Comparison of ENCODE assay signal across 11 cellular contexts in genomic region chr10:93063217-93063976, GRCh38.
A peak's percentile ranks its signal among the peaks of the same experiment; 100 is the strongest.
DNase-seq lines count a peak whose midpoint lies in the region; ATAC-seq and TF ChIP-seq lines count a peak whose summit lies in the region.
"Had no signal": no experiment of that assay in that cellular context is flagged by ENCODE, and none has a peak within 500 bp of the region (broad histone marks: within the 10 kb centered on the region; RNA-seq: fewer than 3 reads in every experiment).

No MANE protein-coding gene starts in this region.

- peaks cover 14% of the 10 kb centered on the region for H3K36me3 Mint-ChIP-seq in activated naive CD8-positive, alpha-beta T cell treated with anti-CD3 and anti-CD28 coated beads, Interleukin-2, amount 50 U/mL, for 24 hours (ENCODE audit: low read depth)
- peaks cover 13% of the 10 kb centered on the region for H3K36me3 Mint-ChIP-seq in memory B cell

- TF ChIP-seq CTCF in GM10266 (IDR thresholded peaks at IDR 0.05; ENCODE audit: control insufficient read depth, insufficient read depth, low read depth, missing control alignments): no peak

- no peak for ATAC-seq in activated naive CD8-positive, alpha-beta T cell treated with anti-CD3 and anti-CD28 coated beads, Interleukin-2, amount 50 U/mL, for 24 hours
- ATAC-seq in memory B cell (ENCODE audit: low read depth) (no peak), HG03469 (IDR thresholded peaks at IDR 0.05; ENCODE audit: unreplicated experiment) (no peak)

- H3K4me1 Mint-ChIP-seq in activated naive CD8-positive, alpha-beta T cell treated with anti-CD3 and anti-CD28 coated beads, Interleukin-2, amount 50 U/mL, for 24 hours: peaks cover 19% of the 10 kb centered on the region
- H3K4me1 Mint-ChIP-seq in memory B cell: peaks cover 16% of the 10 kb centered on the region

- peaks cover 63% of the 10 kb centered on the region for H3K27me3 Mint-ChIP-seq in activated naive CD8-positive, alpha-beta T cell treated with anti-CD3 and anti-CD28 coated beads, Interleukin-2, amount 50 U/mL, for 24 hours
- H3K27me3 Mint-ChIP-seq in memory B cell: peaks cover 19% of the 10 kb centered on the region

- no peak overlapping the region for H3K27ac Mint-ChIP-seq in activated naive CD8-positive, alpha-beta T cell treated with anti-CD3 and anti-CD28 coated beads, Interleukin-2, amount 50 U/mL, for 24 hours
- H3K27ac Mint-ChIP-seq in memory B cell: no peak overlapping the region
- H3K27ac Mint-ChIP-seq: activated CD4-positive, alpha-beta T cell treated with anti-CD3 and anti-CD28 coated beads for 36 hours had no signal

- H3K9me3 Mint-ChIP-seq in activated naive CD8-positive, alpha-beta T cell treated with anti-CD3 and anti-CD28 coated beads, Interleukin-2, amount 50 U/mL, for 24 hours: no peaks in the 10 kb centered on the region
- H3K9me3 Mint-ChIP-seq in memory B cell: no peaks in the 10 kb centered on the region

- DNase-seq in AG08396 (ENCODE audit: low spot score) (peak; percentile 32), GM10266 (ENCODE audit: extremely low spot score) (peak; percentile 37), memory B cell (ENCODE audit: low spot score in 2 of 2) (no peak), DMS153 (lab: John Stamatoyannopoulos, UW) (no peak), retina (no peak), ecto neural progenitor cell (ENCODE audit: low spot score) (no peak)
- peak; percentile 3 for DNase-seq in activated naive CD8-positive, alpha-beta T cell treated with anti-CD3 and anti-CD28 coated beads, Interleukin-2, amount 50 U/mL, for 24 hours
- DNase-seq: NCI-H1092 treated with DMSO at 0.1 percent for 48 hours, NCI-H524 treated with DMSO at 0.1 percent for 48 hours had no signal

- H3K4me3 Mint-ChIP-seq in activated naive CD8-positive, alpha-beta T cell treated with anti-CD3 and anti-CD28 coated beads, Interleukin-2, amount 50 U/mL, for 24 hours: no peak overlapping the region
- peak overlapping the region; percentile 11 for H3K4me3 Mint-ChIP-seq in memory B cell

Comparison
In these comparisons a context has a peak if more than half of its experiments do, and no peak if none do; other contexts are left out.
1. DNase-seq: peak in AG08396 (single experiment), GM10266 (single experiment) and activated naive CD8-positive, alpha-beta T cell treated with anti-CD3 and anti-CD28 coated beads, Interleukin-2, amount 50 U/mL, for 24 hours (single experiment); none in memory B cell (0 of 2), DMS153 (single experiment), retina (single experiment) and ecto neural progenitor cell (single experiment).